Comparison of ENCODE assay signal across 1 cellular context in the genomic region with DNA sequence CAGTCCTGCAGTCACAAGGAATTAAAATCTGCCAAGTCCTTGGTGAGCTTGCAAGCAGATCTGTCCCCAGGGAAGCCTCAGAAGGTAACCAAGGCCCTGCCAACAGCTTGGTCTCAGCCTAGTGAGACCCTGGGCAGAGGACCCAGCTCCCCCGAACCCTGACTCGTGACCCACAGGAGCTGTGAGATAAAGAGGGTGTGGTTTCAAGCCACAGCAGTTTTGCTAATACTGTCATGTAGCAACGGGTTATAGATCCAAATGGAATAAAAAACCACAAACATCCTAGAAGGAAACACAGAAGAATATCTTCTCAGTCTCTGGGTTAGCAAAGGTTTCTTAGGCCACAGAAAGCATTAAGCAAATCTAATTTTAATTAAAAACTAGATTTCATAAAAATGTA.
TF ChIP-seq lines count a peak whose summit lies in the region.

No MANE protein-coding gene starts in this region.

TF ChIP-seq in SK-N-SH, 30 proteins besides CTCF, POLR2A, EP300 and RAD21 (continued from another document):
- TF ChIP-seq EZH2phosphoT487 (IDR thresholded peaks at IDR 0.05; ENCODE audit: borderline replicate concordance, low read depth) (no peak), JUND (IDR thresholded peaks at IDR 0.05) (no peak), TCF12 (IDR thresholded peaks at IDR 0.05) (no peak)
- TF ChIP-seq, protein P1, sequence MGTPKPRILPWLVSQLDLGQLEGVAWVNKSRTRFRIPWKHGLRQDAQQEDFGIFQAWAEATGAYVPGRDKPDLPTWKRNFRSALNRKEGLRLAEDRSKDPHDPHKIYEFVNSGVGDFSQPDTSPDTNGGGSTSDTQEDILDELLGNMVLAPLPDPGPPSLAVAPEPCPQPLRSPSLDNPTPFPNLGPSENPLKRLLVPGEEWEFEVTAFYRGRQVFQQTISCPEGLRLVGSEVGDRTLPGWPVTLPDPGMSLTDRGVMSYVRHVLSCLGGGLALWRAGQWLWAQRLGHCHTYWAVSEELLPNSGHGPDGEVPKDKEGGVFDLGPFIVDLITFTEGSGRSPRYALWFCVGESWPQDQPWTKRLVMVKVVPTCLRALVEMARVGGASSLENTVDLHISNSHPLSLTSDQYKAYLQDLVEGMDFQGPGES (IDR thresholded peaks at IDR 0.05; ENCODE audit: low read depth, low read length), result no peak
